Comparison of ENCODE assay signal across 1 cellular context in the genomic region with DNA sequence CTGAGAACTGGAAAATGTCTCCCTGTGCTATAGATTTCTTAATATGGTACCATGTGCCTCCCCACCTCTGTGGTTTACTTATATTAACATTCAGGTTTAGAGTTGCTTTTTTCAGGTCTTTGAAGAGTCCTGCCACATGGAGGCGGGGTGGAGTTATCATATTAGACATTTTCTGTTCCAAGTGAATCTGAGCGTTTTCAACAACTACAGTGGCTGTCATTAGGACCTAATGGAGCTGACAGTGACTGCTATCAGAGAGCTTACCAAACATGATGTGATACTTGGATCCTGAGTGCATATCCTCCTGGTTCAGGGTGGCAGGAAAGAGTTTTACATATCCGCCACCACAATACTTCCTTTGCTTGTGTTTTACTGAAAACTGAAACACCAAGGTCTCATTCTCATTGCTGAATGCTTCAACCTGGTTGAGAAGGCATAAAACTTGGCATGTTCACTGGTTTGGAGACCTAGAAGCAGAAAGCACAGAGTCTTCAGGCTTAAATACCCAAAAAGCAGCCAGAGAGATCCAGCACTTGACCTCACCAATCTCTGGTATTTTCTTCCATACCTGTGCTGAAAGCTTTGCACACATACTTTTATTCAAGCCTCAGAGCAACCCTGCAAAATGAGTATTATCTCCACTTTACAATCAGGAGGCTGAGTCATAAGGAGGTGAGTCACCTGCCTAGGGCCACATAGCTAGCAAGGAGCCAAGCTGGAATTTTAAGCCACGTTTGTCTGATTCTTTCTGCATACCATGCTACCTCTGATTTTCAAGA.
TF ChIP-seq lines count a peak whose summit lies in the region.

No MANE protein-coding gene starts in this region.

TF ChIP-seq in GM23338, 12 proteins besides CTCF, POLR2A, EP300 and RAD21:
- no peak for TF ChIP-seq REST (IDR thresholded peaks at IDR 0.05; ENCODE audit: unreplicated experiment)
